ENCODE assay signal across 9 cellular contexts in the genomic region with DNA sequence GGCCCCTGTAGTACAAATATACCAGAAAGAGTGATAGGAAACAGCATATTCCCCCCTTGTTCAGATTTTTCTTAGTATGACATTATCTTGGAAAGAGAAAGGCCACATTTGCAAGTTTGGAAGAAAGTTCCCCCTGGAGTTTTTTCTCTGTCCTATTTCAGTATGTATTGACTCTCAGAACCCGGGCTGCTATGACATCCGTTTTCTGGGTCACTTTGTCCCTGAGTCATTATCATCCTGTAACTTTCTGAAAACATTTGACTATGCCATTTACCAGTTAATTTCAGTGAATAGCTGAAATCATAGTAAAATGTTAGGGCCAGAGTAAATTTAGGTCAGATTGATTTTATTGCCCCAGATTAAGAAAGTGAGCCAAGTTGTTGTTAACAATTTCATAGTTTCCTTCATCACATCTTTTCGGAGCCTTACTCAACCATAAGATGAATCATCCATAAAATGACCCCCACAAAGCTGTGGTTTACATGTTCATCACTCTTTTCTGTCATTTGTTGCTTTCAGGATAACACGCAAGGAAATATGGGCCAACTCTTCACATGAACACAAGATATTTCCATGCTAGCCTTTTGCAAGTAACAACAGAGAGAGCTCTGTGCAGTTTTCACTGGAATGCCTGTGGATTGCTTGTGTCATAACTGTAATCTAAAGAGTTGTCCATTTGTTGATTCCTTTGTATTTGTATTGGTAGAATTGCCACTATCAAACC. TPM values are rescaled to one million over a fixed set of nuclear protein-coding genes. Genes with fewer than 3 reads are reported as not detected.
DNase-seq lines count a peak whose midpoint lies in the region; ATAC-seq and TF ChIP-seq lines count a peak whose summit lies in the region.
"Had no signal": no experiment of that assay in that cellular context is flagged by ENCODE, and none has a peak within 500 bp of the region (broad histone marks: within the 10 kb centered on the region; RNA-seq: fewer than 3 reads in every experiment).

No MANE protein-coding gene starts in this region.

- peak overlapping the region; percentile 65 for H3K27ac Mint-ChIP-seq in stimulated activated naive CD8-positive, alpha-beta T cell treated with anti-CD3 and anti-CD28 coated beads, Interleukin-15, Interleukin-2, amounts not matched to agents 100 ng/mL and 50 ng/mL, for 24 hours

- H3K9me3 Mint-ChIP-seq in stimulated activated naive CD8-positive, alpha-beta T cell treated with anti-CD3 and anti-CD28 coated beads, Interleukin-15, Interleukin-2, amounts not matched to agents 100 ng/mL and 50 ng/mL, for 24 hours, result no peaks in the 10 kb centered on the region

- no peaks in the 10 kb centered on the region for H3K36me3 Mint-ChIP-seq in stimulated activated naive CD8-positive, alpha-beta T cell treated with anti-CD3 and anti-CD28 coated beads, Interleukin-15, Interleukin-2, amounts not matched to agents 100 ng/mL and 50 ng/mL, for 24 hours (ENCODE audit: low read depth)

- ATAC-seq in GM21528 (IDR thresholded peaks at IDR 0.05; ENCODE audit: low FRiP score, unreplicated experiment) (peak; percentile 18), GM19328 (IDR thresholded peaks at IDR 0.05; ENCODE audit: unreplicated experiment) (no peak)

- peak; percentile 63 to 92 for DNase-seq in NOMO-1 (lab: John Stamatoyannopoulos, UW; ENCODE audit: unreplicated experiment in 2 of 2)
- DNase-seq in fibroblast of mammary gland (ENCODE audit: low read depth), result peak; percentile 96
- DNase-seq in mucosa of gallbladder (ENCODE audit: low spot score), result no peak
- DNase-seq in hippocampal formation (lab: John Stamatoyannopoulos, UW), result no peak
- DNase-seq in NCI-H2029 (lab: John Stamatoyannopoulos, UW), result no peak

- peaks cover 44% of the 10 kb centered on the region for H3K4me1 Mint-ChIP-seq in stimulated activated naive CD8-positive, alpha-beta T cell treated with anti-CD3 and anti-CD28 coated beads, Interleukin-15, Interleukin-2, amounts not matched to agents 100 ng/mL and 50 ng/mL, for 24 hours (ENCODE audit: low read depth)

- H3K27me3 Mint-ChIP-seq in stimulated activated naive CD8-positive, alpha-beta T cell treated with anti-CD3 and anti-CD28 coated beads, Interleukin-15, Interleukin-2, amounts not matched to agents 100 ng/mL and 50 ng/mL, for 24 hours, result peaks cover 13% of the 10 kb centered on the region

- no peak overlapping the region for H3K4me3 Mint-ChIP-seq in stimulated activated naive CD8-positive, alpha-beta T cell treated with anti-CD3 and anti-CD28 coated beads, Interleukin-15, Interleukin-2, amounts not matched to agents 100 ng/mL and 50 ng/mL, for 24 hours

- no peak overlapping the region for H3K4me3 ChIP-seq in fibroblast of mammary gland (ENCODE audit: control insufficient read depth, low read depth, low read length)
- H3K4me3 ChIP-seq: SK-N-MC had no signal

- no peak for TF ChIP-seq CTCF in fibroblast of mammary gland (conservative IDR thresholded peaks at IDR 0.05; ENCODE audit: control insufficient read depth, insufficient read depth, low read depth, low read length)

RNA-seq across cellular contexts. Expression of a gene that starts 3.8 kb away (rescaled TPM):
- total RNA-seq in mucosa of gallbladder, result 13.4 TPM

Comparison
In these comparisons a context has a peak if more than half of its experiments do, and no peak if none do; other contexts are left out.
1. DNase-seq: peak in NOMO-1 (2 of 2) and fibroblast of mammary gland (single experiment); none in mucosa of gallbladder (single experiment), hippocampal formation (0 of 2) and NCI-H2029 (single experiment).